In the genomic region with DNA sequence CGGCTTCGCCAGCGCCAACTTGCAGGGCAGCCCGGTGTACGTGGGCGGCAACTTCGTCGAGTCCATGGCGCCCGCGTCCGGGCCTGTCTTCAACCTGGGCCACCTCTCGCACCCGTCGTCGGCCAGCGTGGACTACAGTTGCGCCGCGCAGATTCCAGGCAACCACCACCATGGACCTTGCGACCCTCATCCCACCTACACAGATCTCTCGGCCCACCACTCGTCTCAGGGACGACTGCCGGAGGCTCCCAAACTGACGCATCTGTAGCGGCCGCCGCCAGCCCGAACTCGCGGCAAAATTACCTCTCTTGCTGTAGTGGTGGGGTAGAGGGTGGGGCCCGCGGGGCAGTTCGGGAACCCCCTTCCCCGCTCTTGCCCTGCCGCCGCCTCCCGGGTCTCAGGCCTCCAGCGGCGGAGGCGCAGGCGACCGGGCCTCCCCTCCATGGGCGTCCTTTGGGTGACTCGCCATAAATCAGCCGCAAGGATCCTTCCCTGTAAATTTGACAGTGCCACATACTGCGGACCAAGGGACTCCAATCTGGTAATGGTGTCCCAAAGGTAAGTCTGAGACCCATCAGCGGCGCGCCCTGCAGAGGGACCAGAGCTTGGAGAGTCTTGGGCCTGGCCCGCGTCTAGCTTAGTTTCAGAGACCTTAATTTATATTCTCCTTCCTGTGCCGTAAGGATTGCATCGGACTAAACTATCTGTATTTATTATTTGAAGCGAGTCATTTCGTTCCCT, we compare ENCODE assay signal across 14 cellular contexts. TPM values are rescaled to one million over a fixed set of nuclear protein-coding genes. Genes with fewer than 3 reads are reported as not detected.
DNase-seq lines count a peak whose midpoint lies in the region; ATAC-seq and TF ChIP-seq lines count a peak whose summit lies in the region.
"Had no signal": no experiment of that assay in that cellular context is flagged by ENCODE, and none has a peak within 500 bp of the region (broad histone marks: within the 10 kb centered on the region; RNA-seq: fewer than 3 reads in every experiment).

No MANE protein-coding gene starts in this region.

- no peak overlapping the region for H4K5ac ChIP-seq in mesendoderm (ENCODE audit: low read length)

- CTCF ChIA-PET in activated naive CD4-positive, alpha-beta T cell treated with anti-CD3 and anti-CD28 coated beads, Interleukin-2, amount 10 ng/mL, durations not matched to agents 7 days and 5 days (lab: Charles Lee): interaction anchor here (3.8 kb wide), 1 partner anchor 32 kb away, joined by 17 read pairs; no protein-coding TSS in a partner anchor
- CTCF ChIA-PET in PC-9 (lab: Charles Lee): no interaction called here

- H3K4me2 ChIP-seq in mesendoderm (ENCODE audit: low read length) (peak overlapping the region; percentile 51), PC-9 (no peak overlapping the region)

- TF ChIP-seq CTCF in PC-9 (conservative IDR thresholded peaks at IDR 0.05): no peak

- H3K36me3 ChIP-seq in mesendoderm (ENCODE audit: control insufficient read depth, insufficient read depth, low read length) (no peaks in the 10 kb centered on the region), PC-9 (ENCODE audit: low read depth) (no peaks in the 10 kb centered on the region)
- H3K36me3 ChIP-seq: brain microvascular endothelial cell had no signal

- no peak overlapping the region for H2BK15ac ChIP-seq in mesendoderm (replicated peaks; ENCODE audit: low read depth)

- POLR2A ChIA-PET in PC-9 (lab: Charles Lee; ENCODE audit: unreplicated experiment): no interaction called here

- H3K56ac ChIP-seq in mesendoderm (ENCODE audit: low read length): peak overlapping the region; percentile 80

- peak overlapping the region; percentile 80 for H3K27ac Mint-ChIP-seq in activated naive CD4-positive, alpha-beta T cell treated with anti-CD3 and anti-CD28 coated beads, Interleukin-2, amount 10 ng/mL, durations not matched to agents 7 days and 5 days
- peak overlapping the region; percentile 84 for H3K27ac Mint-ChIP-seq in stimulated activated naive B cell treated with anti-CD40 and anti-IgM and Interleukin-4, amounts not matched to agents 10 μg/mL and 1 μg/mL and 100 μg/mL, for 72 hours

- peaks cover under 1% of the 10 kb centered on the region for H3K4me1 ChIP-seq in mesendoderm (ENCODE audit: control insufficient read depth, low read depth, low read length)
- H3K4me1 ChIP-seq in PC-9 (replicated peaks; ENCODE audit: insufficient read depth): no peaks in the 10 kb centered on the region

- ATAC-seq in stimulated activated naive B cell treated with anti-CD40 and anti-IgM and Interleukin-4, amounts not matched to agents 10 μg/mL and 1 μg/mL and 100 μg/mL, for 72 hours (replicated peaks): no peak

- peaks cover 98% of the 10 kb centered on the region for H3K27me3 Mint-ChIP-seq in activated naive CD4-positive, alpha-beta T cell treated with anti-CD3 and anti-CD28 coated beads, Interleukin-2, amount 10 ng/mL, durations not matched to agents 7 days and 5 days
- H3K27me3 Mint-ChIP-seq in stimulated activated naive B cell treated with anti-CD40 and anti-IgM and Interleukin-4, amounts not matched to agents 10 μg/mL and 1 μg/mL and 100 μg/mL, for 72 hours: peaks cover 72 to 77% of the 10 kb centered on the region in 2 donors

- BruUV-seq in PC-9 (replicated peaks; lab: Mats Ljungman, UMichigan): no TSS peak

- no peaks in the 10 kb centered on the region for H3K79me1 ChIP-seq in mesendoderm (ENCODE audit: low read length)

- intact Hi-C loops in PC-9 (cut with micrococcal nuclease; ENCODE audit: unreplicated experiment): no loop called here

- peak overlapping the region; percentile 52 for H3K23ac ChIP-seq in mesendoderm (ENCODE audit: low read length)

- no peak overlapping the region for H3K27ac ChIP-seq in mesendoderm (ENCODE audit: low read depth, low read length)
- H3K27ac ChIP-seq in PC-9: no peak overlapping the region
- H3K27ac ChIP-seq: brain microvascular endothelial cell had no signal

- peak overlapping the region; percentile 30 for H3K9ac ChIP-seq in mesendoderm (ENCODE audit: low read length)

- no peaks in the 10 kb centered on the region for H3K9me2 ChIP-seq in PC-9 (ENCODE audit: insufficient read depth)

- no peak overlapping the region for H3K4me3 Mint-ChIP-seq in activated naive CD4-positive, alpha-beta T cell treated with anti-CD3 and anti-CD28 coated beads, Interleukin-2, amount 10 ng/mL, durations not matched to agents 7 days and 5 days
- no peak overlapping the region for H3K4me3 Mint-ChIP-seq in stimulated activated naive B cell treated with anti-CD40 and anti-IgM and Interleukin-4, amounts not matched to agents 10 μg/mL and 1 μg/mL and 100 μg/mL, for 72 hours

- no peaks in the 10 kb centered on the region for H3K36me3 Mint-ChIP-seq in activated naive CD4-positive, alpha-beta T cell treated with anti-CD3 and anti-CD28 coated beads, Interleukin-2, amount 10 ng/mL, durations not matched to agents 7 days and 5 days
- H3K36me3 Mint-ChIP-seq in stimulated activated naive B cell treated with anti-CD40 and anti-IgM and Interleukin-4, amounts not matched to agents 10 μg/mL and 1 μg/mL and 100 μg/mL, for 72 hours: peaks cover 1 to 9% of the 10 kb centered on the region in 2 donors
- H3K36me3 Mint-ChIP-seq: CD4-positive, alpha-beta memory T cell had no signal

- no peak overlapping the region for H2BK120ac ChIP-seq in mesendoderm (ENCODE audit: low read depth, low read length)

- no peak overlapping the region for H2AK5ac ChIP-seq in mesendoderm (ENCODE audit: low read length)

- H2AFZ ChIP-seq in PC-9: no peak overlapping the region

- H3K4me1 Mint-ChIP-seq in activated naive CD4-positive, alpha-beta T cell treated with anti-CD3 and anti-CD28 coated beads, Interleukin-2, amount 10 ng/mL, durations not matched to agents 7 days and 5 days: peaks cover 4% of the 10 kb centered on the region
- H3K4me1 Mint-ChIP-seq in stimulated activated naive B cell treated with anti-CD40 and anti-IgM and Interleukin-4, amounts not matched to agents 10 μg/mL and 1 μg/mL and 100 μg/mL, for 72 hours: peaks cover 6 to 14% of the 10 kb centered on the region in 2 donors

- no peaks in the 10 kb centered on the region for H3F3A ChIP-seq in PC-9 (ENCODE audit: insufficient read depth, low read depth)

- H3K18ac ChIP-seq in mesendoderm (ENCODE audit: low read length): no peak overlapping the region

- H3K79me2 ChIP-seq in mesendoderm (ENCODE audit: control insufficient read depth, insufficient read depth, low read length): no peaks in the 10 kb centered on the region
- no peaks in the 10 kb centered on the region for H3K79me2 ChIP-seq in PC-9 (ENCODE audit: low read depth)

- H4K8ac ChIP-seq in mesendoderm (ENCODE audit: low read depth, low read length): no peak overlapping the region

- peaks cover 66% of the 10 kb centered on the region for H3K27me3 ChIP-seq in mesendoderm (ENCODE audit: insufficient read depth, low read length, poor library complexity)
- peaks cover 41% of the 10 kb centered on the region for H3K27me3 ChIP-seq in PC-9 (ENCODE audit: insufficient read depth, low read depth)

- WGBS in mesendoderm (ENCODE audit: extremely low coverage, insufficient coverage, low lambda C conversion rate): no CpG with 5 or more reads among the region's 57 CpGs

- H2BK5ac ChIP-seq in mesendoderm (ENCODE audit: low read length): no peak overlapping the region

- H4K20me1 ChIP-seq in PC-9 (ENCODE audit: insufficient read depth): no peaks in the 10 kb centered on the region

- H3K4ac ChIP-seq in mesendoderm (ENCODE audit: low read depth, low read length): no peak overlapping the region

- no peak overlapping the region for H3K4me3 ChIP-seq in mesendoderm (ENCODE audit: low read length)
- no peak overlapping the region for H3K4me3 ChIP-seq in PC-9

- H3K9me3 ChIP-seq in PC-9 (ENCODE audit: insufficient read depth, low read depth): no peaks in the 10 kb centered on the region

- DNase-seq in activated naive CD4-positive, alpha-beta T cell treated with anti-CD3 and anti-CD28 coated beads, Interleukin-2, amount 10 ng/mL, durations not matched to agents 7 days and 5 days: no peak
- DNase-seq in activated naive CD4-positive, alpha-beta T cell (lab: John Stamatoyannopoulos, UW): no peak
- peak; percentile 59 for DNase-seq in ecto neural progenitor cell (ENCODE audit: low spot score)
- DNase-seq in mesendoderm: peak; percentile 32
- no peak for DNase-seq in stimulated activated naive B cell treated with anti-CD40 and anti-IgM and Interleukin-4, amounts not matched to agents 10 μg/mL and 1 μg/mL and 100 μg/mL, for 72 hours
- DNase-seq in PC-9: no peak
- no peak for DNase-seq in SK-N-DZ (ENCODE audit: low spot score)
- DNase-seq in NCI-H1105 (lab: John Stamatoyannopoulos, UW): no peak
- DNase-seq: brain microvascular endothelial cell; CD4-positive, alpha-beta memory T cell; effector CD4-positive, alpha-beta T cell; NCI-H2029 treated with DMSO at 0.1 percent for 48 hours; NCI-H69 had no signal

- no peaks in the 10 kb centered on the region for H3K9me3 Mint-ChIP-seq in activated naive CD4-positive, alpha-beta T cell treated with anti-CD3 and anti-CD28 coated beads, Interleukin-2, amount 10 ng/mL, durations not matched to agents 7 days and 5 days
- H3K9me3 Mint-ChIP-seq in stimulated activated naive B cell treated with anti-CD40 and anti-IgM and Interleukin-4, amounts not matched to agents 10 μg/mL and 1 μg/mL and 100 μg/mL, for 72 hours: peaks cover 0 to 1% of the 10 kb centered on the region in 2 donors

RNA-seq across cellular contexts. Expression of a gene that starts 15.1 kb away (rescaled TPM):
- not detected for polyA plus RNA-seq in mesendoderm (2013, experiment 1 of 2)
- polyA plus RNA-seq in mesendoderm (2013, experiment 2 of 2): not detected
- total RNA-seq in PC-9 (2021): not detected in 2 replicates
- polyA plus RNA-seq in SK-N-DZ (2014; cell fraction: cytosol; rRNA removed): 1.6 and 2.3 TPM in 2 replicates
- 2.0 and 10.4 TPM in 2 replicates for polyA plus RNA-seq in SK-N-DZ (2014; cell fraction: nucleus; rRNA removed)
- total RNA-seq: CD4-positive, alpha-beta memory T cell; HT-29 had no signal
- polyA plus RNA-seq: CD4-positive, alpha-beta memory T cell had no signal

RNA-seq across cellular contexts. Expression of a gene that starts 16.3 kb away (rescaled TPM):
- 0.27 TPM for polyA plus RNA-seq in mesendoderm (2013, experiment 1 of 2)
- polyA plus RNA-seq in mesendoderm (2013, experiment 2 of 2): 0.29 TPM
- not detected in 2 replicates for total RNA-seq in PC-9 (2021)
- polyA plus RNA-seq in SK-N-DZ (2014; cell fraction: cytosol; rRNA removed): 0.66 and 1.1 TPM in 2 replicates
- polyA plus RNA-seq in SK-N-DZ (2014; cell fraction: nucleus; rRNA removed): 2.0 and 2.8 TPM in 2 replicates
- total RNA-seq: CD4-positive, alpha-beta memory T cell; HT-29 had no signal
- polyA plus RNA-seq: CD4-positive, alpha-beta memory T cell had no signal

RNA-seq across cellular contexts. Expression of a gene that starts 20.8 kb away (rescaled TPM):
- polyA plus RNA-seq in mesendoderm (2013, experiment 1 of 2): not detected
- not detected for polyA plus RNA-seq in mesendoderm (2013, experiment 2 of 2)
- total RNA-seq in PC-9 (2021): not detected in 2 replicates
- 2.6 and 11.6 TPM in 2 replicates for polyA plus RNA-seq in SK-N-DZ (2014; cell fraction: cytosol; rRNA removed)
- polyA plus RNA-seq in SK-N-DZ (2014; cell fraction: nucleus; rRNA removed): 47.5 and 55.4 TPM in 2 replicates
- total RNA-seq: CD4-positive, alpha-beta memory T cell; HT-29 had no signal
- polyA plus RNA-seq: CD4-positive, alpha-beta memory T cell had no signal

RNA-seq across cellular contexts. Expression of a gene that starts 42.7 kb away (rescaled TPM):
- polyA plus RNA-seq in mesendoderm (2013, experiment 1 of 2): not detected
- not detected for polyA plus RNA-seq in mesendoderm (2013, experiment 2 of 2)
- 0.39 and 0.50 TPM in 2 replicates for total RNA-seq in PC-9 (2021)
- 28.1 and 35.4 TPM in 2 replicates for polyA plus RNA-seq in SK-N-DZ (2014; cell fraction: cytosol; rRNA removed)
- 28.0 and 35.7 TPM in 2 replicates for polyA plus RNA-seq in SK-N-DZ (2014; cell fraction: nucleus; rRNA removed)
- total RNA-seq: CD4-positive, alpha-beta memory T cell; HT-29 had no signal
- polyA plus RNA-seq: CD4-positive, alpha-beta memory T cell had no signal

RNA-seq across cellular contexts. Expression of a gene that starts 49.7 kb away (rescaled TPM):
- polyA plus RNA-seq in mesendoderm (2013, experiment 1 of 2): not detected
- not detected for polyA plus RNA-seq in mesendoderm (2013, experiment 2 of 2)
- total RNA-seq in PC-9 (2021): not detected in 2 replicates
- polyA plus RNA-seq in SK-N-DZ (2014; cell fraction: cytosol; rRNA removed): 20.1 and 20.4 TPM in 2 replicates
- polyA plus RNA-seq in SK-N-DZ (2014; cell fraction: nucleus; rRNA removed): 15.7 and 22.6 TPM in 2 replicates
- total RNA-seq: CD4-positive, alpha-beta memory T cell; HT-29 had no signal
- polyA plus RNA-seq: CD4-positive, alpha-beta memory T cell had no signal

Comparison
In these comparisons a context has a peak if more than half of its experiments do, and no peak if none do; other contexts are left out.
1. DNase-seq: peak in ecto neural progenitor cell (single experiment) and mesendoderm (single experiment); none in activated naive CD4-positive, alpha-beta T cell treated with anti-CD3 and anti-CD28 coated beads, Interleukin-2, amount 10 ng/mL, durations not matched to agents 7 days and 5 days (single experiment), activated naive CD4-positive, alpha-beta T cell (0 of 4), stimulated activated naive B cell treated with anti-CD40 and anti-IgM and Interleukin-4, amounts not matched to agents 10 μg/mL and 1 μg/mL and 100 μg/mL, for 72 hours (single experiment), PC-9 (0 of 2), SK-N-DZ (single experiment) and NCI-H1105 (single experiment).